Comparison of ENCODE assay signal across 8 cellular contexts in genomic region chr10:94402204-94403033, GRCh38. TPM values are rescaled to one million over a fixed set of nuclear protein-coding genes. Genes with fewer than 3 reads are reported as not detected.
DNase-seq lines count a peak whose midpoint lies in the region; ATAC-seq and TF ChIP-seq lines count a peak whose summit lies in the region.

Gene TBC1D12 (plus strand): TSS chr10:94402541. CDS start chr10:94402614, 73 bp downstream.

- TF ChIP-seq POLR2A in erythroblast (IDR thresholded peaks at IDR 0.05; ENCODE audit: low read length): peak; percentile 18

- peaks cover 53 to 68% of the 10 kb centered on the region in 2 donors for H3K27me3 Mint-ChIP-seq in CD8-positive, alpha-beta memory T cell
- peaks cover 66% of the 10 kb centered on the region for H3K27me3 Mint-ChIP-seq in stimulated activated naive CD8-positive, alpha-beta T cell treated with anti-CD3 and anti-CD28 coated beads, Interleukin-15, Interleukin-2, amounts not matched to agents 100 ng/mL and 50 ng/mL, for 24 hours

- no peak within 1 kb of the TSS for H3K4me3 ChIP-seq in CD8-positive, alpha-beta memory T cell (ENCODE audit: low read length)

- H3K4me1 ChIP-seq in CD8-positive, alpha-beta memory T cell (ENCODE audit: insufficient read depth, low read length): no peaks in the 10 kb centered on the region

- H3K4me3 Mint-ChIP-seq in CD8-positive, alpha-beta memory T cell: peak within 1 kb of the TSS; percentile 64 to 85 (median 76)
- H3K4me3 Mint-ChIP-seq in stimulated activated naive CD8-positive, alpha-beta T cell treated with anti-CD3 and anti-CD28 coated beads, Interleukin-15, Interleukin-2, amounts not matched to agents 100 ng/mL and 50 ng/mL, for 24 hours: peak within 1 kb of the TSS; percentile 47

- ATAC-seq in GM19351 (IDR thresholded peaks at IDR 0.05; ENCODE audit: unreplicated experiment): peak; percentile 63
- peak; percentile 73 for ATAC-seq in HG03439 (IDR thresholded peaks at IDR 0.05; ENCODE audit: unreplicated experiment)

- no peaks in the 10 kb centered on the region for H3K9me3 ChIP-seq in CD8-positive, alpha-beta memory T cell (ENCODE audit: low read length)

- POLR2A ChIA-PET in CD8-positive, alpha-beta memory T cell (lab: Charles Lee): no interaction called here

- DNase-seq in CD8-positive, alpha-beta memory T cell: peak in 2 of 5 donors; percentile 3 to 7
- peak; percentile 97 for DNase-seq in NCI-H510A treated with DMSO at 0.1 percent for 48 hours (lab: John Stamatoyannopoulos, UW)
- DNase-seq in activated CD8-positive, alpha-beta memory T cell treated with anti-CD3 and anti-CD28 coated beads for 48 hours (ENCODE audit: low read depth in 2 of 3, low spot score in 2 of 3): peak; percentile 14 to 18 (median 16)
- peak; percentile 94 to 95 for DNase-seq in erythroblast (lab: John Stamatoyannopoulos, UW)
- DNase-seq in midbrain (lab: John Stamatoyannopoulos, UW): peak; percentile 96

- peaks cover 0 to 9% (median 0%) of the 10 kb centered on the region in 5 donors for H3K9me3 Mint-ChIP-seq in CD8-positive, alpha-beta memory T cell
- no peaks in the 10 kb centered on the region for H3K9me3 Mint-ChIP-seq in stimulated activated naive CD8-positive, alpha-beta T cell treated with anti-CD3 and anti-CD28 coated beads, Interleukin-15, Interleukin-2, amounts not matched to agents 100 ng/mL and 50 ng/mL, for 24 hours

- H3K27ac ChIP-seq in CD8-positive, alpha-beta memory T cell (ENCODE audit: low read depth, low read length): no peak within 1 kb of the TSS

- CTCF ChIA-PET in CD8-positive, alpha-beta memory T cell (lab: Charles Lee): no interaction called here

- no peaks in the 10 kb centered on the region for H3K36me3 ChIP-seq in CD8-positive, alpha-beta memory T cell (ENCODE audit: insufficient read depth, low read length)

- H3K4me1 Mint-ChIP-seq in CD8-positive, alpha-beta memory T cell: peaks cover 7 to 12% (median 12%) of the 10 kb centered on the region in 3 donors
- peaks cover 5% of the 10 kb centered on the region for H3K4me1 Mint-ChIP-seq in stimulated activated naive CD8-positive, alpha-beta T cell treated with anti-CD3 and anti-CD28 coated beads, Interleukin-15, Interleukin-2, amounts not matched to agents 100 ng/mL and 50 ng/mL, for 24 hours (ENCODE audit: low read depth)

- peaks cover 0 to 5% (median 1%) of the 10 kb centered on the region in 3 donors for H3K36me3 Mint-ChIP-seq in CD8-positive, alpha-beta memory T cell
- H3K36me3 Mint-ChIP-seq in stimulated activated naive CD8-positive, alpha-beta T cell treated with anti-CD3 and anti-CD28 coated beads, Interleukin-15, Interleukin-2, amounts not matched to agents 100 ng/mL and 50 ng/mL, for 24 hours (ENCODE audit: low read depth): no peaks in the 10 kb centered on the region

- H3K27ac Mint-ChIP-seq in CD8-positive, alpha-beta memory T cell: no peak within 1 kb of the TSS
- H3K27ac Mint-ChIP-seq in stimulated activated naive CD8-positive, alpha-beta T cell treated with anti-CD3 and anti-CD28 coated beads, Interleukin-15, Interleukin-2, amounts not matched to agents 100 ng/mL and 50 ng/mL, for 24 hours: no peak within 1 kb of the TSS

- peaks cover 22% of the 10 kb centered on the region for H3K27me3 ChIP-seq in CD8-positive, alpha-beta memory T cell (ENCODE audit: insufficient read depth, low read length, poor library complexity, severe bottlenecking)

RNA-seq across cellular contexts. Expression of gene TBC1D12, which starts in this region (rescaled TPM):
- under 1 TPM; 0.46 to 0.78 TPM for total RNA-seq in CD8-positive, alpha-beta memory T cell
- not detected for polyA plus RNA-seq in CD8-positive, alpha-beta memory T cell
